27 cellular contexts compared by ENCODE assay signal in the genomic region with DNA sequence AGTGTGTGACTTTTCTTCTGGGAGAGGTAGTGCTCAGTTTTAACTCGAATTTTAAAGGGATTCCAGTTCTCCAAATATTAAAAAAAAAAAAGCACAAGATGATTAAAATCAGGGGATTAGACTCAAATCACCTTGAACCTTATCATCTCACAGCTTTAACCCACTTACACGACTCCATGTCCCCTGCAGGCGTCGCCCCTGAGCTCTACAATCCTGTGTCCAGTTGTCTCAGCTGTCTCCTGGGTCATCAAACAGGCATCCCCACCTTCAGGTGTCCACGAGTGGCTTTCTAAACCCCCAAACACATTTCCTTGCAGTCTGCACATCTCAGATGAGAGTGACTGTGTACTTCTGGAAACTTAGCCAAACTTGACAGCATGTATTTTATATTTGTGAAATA.
"Had no signal": no experiment of that assay in that cellular context is flagged by ENCODE, and none has a peak within 500 bp of the region (broad histone marks: within the 10 kb centered on the region; RNA-seq: fewer than 3 reads in every experiment).

No MANE protein-coding gene starts in this region.

- H3K4me3 ChIP-seq: heart right ventricle, hepatocyte, left lung, lung, mucosa of descending colon, ovary, prostate gland, skin epidermis, stomach, testis, thyroid gland, transverse colon, upper lobe of left lung had no signal

- ATAC-seq: left colon; left lung; mucosa of descending colon; naive thymus-derived CD4-positive, alpha-beta T cell; right cardiac atrium; sciatic nerve; stimulated activated naive B cell treated with anti-CD40 and anti-IgM and Interleukin-4, amounts not matched to agents 10 μg/mL and 1 μg/mL and 100 μg/mL, for 72 hours; stimulated activated naive CD8-positive, alpha-beta T cell treated with anti-CD3 and anti-CD28 coated beads, Interleukin-15, Interleukin-2, amounts not matched to agents 100 U/mL and 50 U/mL, for 24 hours had no signal

- H2AFZ ChIP-seq: hepatocyte had no signal

- DNase-seq: heart right ventricle; kidney; left colon; left lung; mesendoderm; midbrain; mucosa of descending colon; naive thymus-derived CD4-positive, alpha-beta T cell; ovary; retina; right cardiac atrium; stimulated activated CD4-positive, alpha-beta T cell treated with anti-CD3 and anti-CD28 coated beads, Interleukin-12 subunit alpha, Interleukin-12 subunit beta, amount 100 ng/mL, for 4 hours; stimulated activated CD4-positive, alpha-beta T cell treated with anti-CD3 and anti-CD28 coated beads, Interleukin-15, amount 100 ng/mL, for 24 hours; stimulated activated CD4-positive, alpha-beta T cell treated with anti-CD3 and anti-CD28 coated beads, Interleukin-2, amount 100 ng/mL, for 24 hours; stimulated activated CD4-positive, alpha-beta T cell treated with anti-CD3 and anti-CD28 coated beads, Interleukin-4, amount 100 ng/mL, for 1 hour; stimulated activated naive B cell treated with anti-CD40 and anti-IgM and Interleukin-4, amounts not matched to agents 10 μg/mL and 1 μg/mL and 100 μg/mL, for 72 hours; stimulated activated naive CD8-positive, alpha-beta T cell treated with anti-CD3 and anti-CD28 coated beads, Interleukin-15, Interleukin-2, amounts not matched to agents 100 U/mL and 50 U/mL, for 24 hours; stomach; testis; thyroid gland; transverse colon; upper lobe of left lung had no signal

- H3K27ac Mint-ChIP-seq: stimulated activated naive B cell treated with anti-CD40 and anti-IgM and Interleukin-4, amounts not matched to agents 10 μg/mL and 1 μg/mL and 100 μg/mL, for 72 hours had no signal

- H3K4me1 ChIP-seq: prostate gland, testis had no signal

- H3K36me3 ChIP-seq: ovary, prostate gland had no signal

- H3K4me2 ChIP-seq: hepatocyte had no signal

- H3K27me3 ChIP-seq: heart right ventricle, hepatocyte, left lung, ovary, stomach, testis, thyroid gland, transverse colon, upper lobe of left lung had no signal

- H3K9me3 ChIP-seq: prostate gland, testis, thyroid gland had no signal

- H3K27ac ChIP-seq: hepatocyte, left lung, ovary, prostate gland, skin epidermis, stomach, testis, thyroid gland, transverse colon, upper lobe of left lung had no signal

- H3K27me3 Mint-ChIP-seq: naive thymus-derived CD4-positive, alpha-beta T cell; stimulated activated naive B cell treated with anti-CD40 and anti-IgM and Interleukin-4, amounts not matched to agents 10 μg/mL and 1 μg/mL and 100 μg/mL, for 72 hours had no signal
